ENCODE assay signal across 12 cellular contexts in genomic region chr4:173917255-173917960, GRCh38.
A peak's percentile ranks its signal among the peaks of the same experiment; 100 is the strongest.
DNase-seq lines count a peak whose midpoint lies in the region; ATAC-seq and TF ChIP-seq lines count a peak whose summit lies in the region.
"Had no signal": no experiment of that assay in that cellular context is flagged by ENCODE, and none has a peak within 500 bp of the region (broad histone marks: within the 10 kb centered on the region; RNA-seq: fewer than 3 reads in every experiment).

No MANE protein-coding gene starts in this region.

- DNase-seq in RWPE2 (ENCODE audit: low spot score) (no peak), fibroblast of peridontal ligament (ENCODE audit: extremely low read depth) (peak; percentile 70), CD14-positive monocyte (ENCODE audit: low spot score) (no peak)
- DNase-seq in activated CD4-positive, alpha-beta T cell treated with anti-CD3 and anti-CD28 coated beads, Interleukin-2, amount 50 U/mL, for 48 hours: no peak
- DNase-seq: activated T-cell treated with anti-CD3 and anti-CD28 coated beads, Interleukin-2, amount 50 U/mL, for 24 hours; NCI-H2171 had no signal

- ATAC-seq in RWPE2 (ENCODE audit: low read depth) (peak; percentile 73), HG02588 (IDR thresholded peaks at IDR 0.05; ENCODE audit: unreplicated experiment) (no peak), HG02970 (IDR thresholded peaks at IDR 0.05; ENCODE audit: low FRiP score, unreplicated experiment) (no peak)
- ATAC-seq: A549, foreskin keratinocyte had no signal

- H3K4me3 Mint-ChIP-seq in CD14-positive monocyte: no peak overlapping the region
- H3K4me3 Mint-ChIP-seq: activated T-cell treated with anti-CD3 and anti-CD28 coated beads, Interleukin-2, amount 50 U/mL, for 24 hours had no signal

- H3K27me3 Mint-ChIP-seq in CD14-positive monocyte (ENCODE audit: low read depth in 3 of 3): peaks cover 2 to 4% (median 2%) of the 10 kb centered on the region in 3 donors
- H3K27me3 Mint-ChIP-seq: activated T-cell treated with anti-CD3 and anti-CD28 coated beads, Interleukin-2, amount 50 U/mL, for 24 hours had no signal

- H3K4me1 ChIP-seq in ACC112 (ENCODE audit: control insufficient read depth, insufficient read depth, low read length, unreplicated experiment) (peaks cover 13% of the 10 kb centered on the region), RWPE2 (ENCODE audit: insufficient read depth, poor library complexity, severe bottlenecking) (no peaks in the 10 kb centered on the region), muscle layer of colon (ENCODE audit: insufficient read depth, low read length) (peaks cover 34% of the 10 kb centered on the region)
- H3K4me1 ChIP-seq: A549, foreskin keratinocyte had no signal

- peak overlapping the region; percentile 76 for H2AFZ ChIP-seq in ACC112 (ENCODE audit: low read length, unreplicated experiment)

- H3K36me3 ChIP-seq in ACC112 (ENCODE audit: insufficient read depth, low read length) (no peaks in the 10 kb centered on the region), RWPE2 (ENCODE audit: low read depth) (no peaks in the 10 kb centered on the region), muscle layer of colon (ENCODE audit: insufficient read depth, low read length) (no peaks in the 10 kb centered on the region)

- H3K9ac ChIP-seq in muscle layer of colon (ENCODE audit: low read length): no peak overlapping the region

- H3K79me2 ChIP-seq in ACC112 (ENCODE audit: control insufficient read depth, insufficient read depth, low read length, unreplicated experiment): no peaks in the 10 kb centered on the region

- H3K4me3 ChIP-seq in ACC112 (ENCODE audit: low read depth, low read length) (peak overlapping the region; percentile 10), RWPE2 (ENCODE audit: severe bottlenecking) (no peak overlapping the region), muscle layer of colon (ENCODE audit: low read depth in 1 of 2, low read length in 2 of 2) (no peak overlapping the region)
- H3K4me3 ChIP-seq: A549 had no signal

- H3K27me3 ChIP-seq in ACC112 (ENCODE audit: insufficient read depth, low read length) (no peaks in the 10 kb centered on the region), RWPE2 (ENCODE audit: insufficient read depth, poor library complexity, severe bottlenecking) (no peaks in the 10 kb centered on the region), muscle layer of colon (ENCODE audit: control insufficient read depth in 1 of 2, insufficient read depth in 2 of 2, low read length in 2 of 2) (no peaks in the 10 kb centered on the region)
- H3K27me3 ChIP-seq: foreskin keratinocyte had no signal

- intact Hi-C loops in CD14-positive monocyte (cut with micrococcal nuclease): no loop called here

- H3K9me3 ChIP-seq in RWPE2 (ENCODE audit: severe bottlenecking): no peaks in the 10 kb centered on the region
- no peaks in the 10 kb centered on the region for H3K9me3 ChIP-seq in muscle layer of colon (ENCODE audit: low read length)
- H3K9me3 ChIP-seq: A549 had no signal

- no peak overlapping the region for H3K27ac Mint-ChIP-seq in CD14-positive monocyte
- H3K27ac Mint-ChIP-seq: activated T-cell treated with anti-CD3 and anti-CD28 coated beads, Interleukin-2, amount 50 U/mL, for 24 hours had no signal

- H3K36me3 Mint-ChIP-seq in CD14-positive monocyte: no peaks in the 10 kb centered on the region

- H3K4me1 Mint-ChIP-seq in CD14-positive monocyte: no peaks in the 10 kb centered on the region

- H3K27ac ChIP-seq in ACC112 (ENCODE audit: low read depth, low read length) (peak overlapping the region; percentile 73), RWPE2 (ENCODE audit: poor library complexity, severe bottlenecking) (no peak overlapping the region), muscle layer of colon (ENCODE audit: low read depth, low read length) (peak overlapping the region; percentile 54)
- H3K27ac ChIP-seq: A549, foreskin keratinocyte had no signal

- peaks cover 0 to 3% (median 0%) of the 10 kb centered on the region in 7 donors for H3K9me3 Mint-ChIP-seq in CD14-positive monocyte
- H3K9me3 Mint-ChIP-seq: activated T-cell treated with anti-CD3 and anti-CD28 coated beads, Interleukin-2, amount 50 U/mL, for 24 hours had no signal

- TF ChIP-seq CTCF in RWPE2 (IDR thresholded peaks at IDR 0.05; ENCODE audit: poor library complexity, severe bottlenecking): no peak
- no peak for TF ChIP-seq CTCF in CD14-positive monocyte (IDR thresholded peaks at IDR 0.05)
